In genomic region chr11:120172921-120173705, GRCh38 we compare ENCODE assay signal across 22 cellular contexts. TPM values are rescaled to one million over a fixed set of nuclear protein-coding genes. Genes with fewer than 3 reads are reported as not detected.
DNase-seq lines count a peak whose midpoint lies in the region; ATAC-seq and TF ChIP-seq lines count a peak whose summit lies in the region.
"Had no signal": no experiment of that assay in that cellular context is flagged by ENCODE, and none has a peak within 500 bp of the region (broad histone marks: within the 10 kb centered on the region; RNA-seq: fewer than 3 reads in every experiment).

No MANE protein-coding gene starts in this region.

- no peaks in the 10 kb centered on the region for H3K36me3 ChIP-seq in hepatocyte (replicated peaks; ENCODE audit: insufficient read depth, low read depth)
- H3K36me3 ChIP-seq: adrenal gland, pancreas, SJCRH30, upper lobe of left lung had no signal

- no peak for TF ChIP-seq CTCF in hepatocyte (IDR thresholded peaks at IDR 0.05; ENCODE audit: poor library complexity)
- no peak for TF ChIP-seq CTCF in type B pancreatic cell (conservative IDR thresholded peaks at IDR 0.05)

- H3K79me2 ChIP-seq in hepatocyte = no peaks in the 10 kb centered on the region

- peak overlapping the region; percentile 52 for H3K27ac ChIP-seq in hepatocyte
- H3K27ac ChIP-seq: adrenal gland, body of pancreas, pancreas, SJCRH30, upper lobe of left lung had no signal

- CTCF ChIA-PET in activated naive CD4-positive, alpha-beta T cell treated with anti-CD3 and anti-CD28 coated beads, Interleukin-2, amount 10 ng/mL, durations not matched to agents 7 days and 5 days (lab: Charles Lee) = interaction anchor here (0.9 to 3.2 kb wide), 4 partner anchors 54 to 130 kb away, joined by 3 to 33 read pairs (median 11); no protein-coding TSS in a partner anchor
- CTCF ChIA-PET in HEK293T (lab: Yijun Ruan, JAX) = interaction anchor here (0.8 kb wide), 1 partner anchor 56 kb away, joined by 4 read pairs; no protein-coding TSS in a partner anchor

- H3K9me2 ChIP-seq in hepatocyte (replicated peaks; ENCODE audit: insufficient read depth) = no peaks in the 10 kb centered on the region

- no peak overlapping the region for H3K4me3 Mint-ChIP-seq in activated naive CD4-positive, alpha-beta T cell treated with anti-CD3 and anti-CD28 coated beads, Interleukin-2, amount 10 ng/mL, durations not matched to agents 7 days and 5 days
- H3K4me3 Mint-ChIP-seq in type B pancreatic cell = peak overlapping the region; percentile 51
- H3K4me3 Mint-ChIP-seq: activated CD8-positive, alpha-beta T cell treated with anti-CD3 and anti-CD28 coated beads for 36 hours; mesothelial cell of epicardium had no signal

- H3K4me1 Mint-ChIP-seq in activated naive CD4-positive, alpha-beta T cell treated with anti-CD3 and anti-CD28 coated beads, Interleukin-2, amount 10 ng/mL, durations not matched to agents 7 days and 5 days = peaks cover 5% of the 10 kb centered on the region
- H3K4me1 Mint-ChIP-seq in type B pancreatic cell (ENCODE audit: unreplicated experiment) = peaks cover 20% of the 10 kb centered on the region

- peaks cover 5% of the 10 kb centered on the region for H3K27me3 ChIP-seq in hepatocyte
- H3K27me3 ChIP-seq: adrenal gland, body of pancreas, pancreas, SJCRH30 had no signal

- 67% methylated on average over 12 of the region's 12 CpGs for WGBS in hepatocyte (ENCODE audit: low lambda C conversion rate, missing lambda C conversion rate)

- ATAC-seq in stimulated activated naive CD8-positive, alpha-beta T cell treated with anti-CD3 and anti-CD28 coated beads, Interleukin-15, Interleukin-2, amounts not matched to agents 100 U/mL and 50 U/mL, for 24 hours = no peak
- no peak for ATAC-seq in GM19023 (IDR thresholded peaks at IDR 0.05; ENCODE audit: unreplicated experiment)

- H3K27me3 Mint-ChIP-seq in activated naive CD4-positive, alpha-beta T cell treated with anti-CD3 and anti-CD28 coated beads, Interleukin-2, amount 10 ng/mL, durations not matched to agents 7 days and 5 days = peaks cover 70% of the 10 kb centered on the region
- peaks cover 50% of the 10 kb centered on the region for H3K27me3 Mint-ChIP-seq in type B pancreatic cell

- no peaks in the 10 kb centered on the region for H4K20me1 ChIP-seq in hepatocyte (ENCODE audit: insufficient read depth, poor library complexity, severe bottlenecking)

- H3K27ac Mint-ChIP-seq in activated naive CD4-positive, alpha-beta T cell treated with anti-CD3 and anti-CD28 coated beads, Interleukin-2, amount 10 ng/mL, durations not matched to agents 7 days and 5 days = no peak overlapping the region
- H3K27ac Mint-ChIP-seq in type B pancreatic cell = peak overlapping the region; percentile 29
- H3K27ac Mint-ChIP-seq: activated CD8-positive, alpha-beta T cell treated with anti-CD3 and anti-CD28 coated beads for 36 hours; mesothelial cell of epicardium; naive thymus-derived CD4-positive, alpha-beta T cell; T-cell had no signal

- H3K9me3 ChIP-seq in hepatocyte (ENCODE audit: low read depth) = no peaks in the 10 kb centered on the region
- H3K9me3 ChIP-seq: adrenal gland, body of pancreas, Caco-2, pancreas, SJCRH30, upper lobe of left lung had no signal

- peak; percentile 2 for DNase-seq in activated naive CD4-positive, alpha-beta T cell treated with anti-CD3 and anti-CD28 coated beads, Interleukin-2, amount 50 U/mL, for 16 hours
- no peak for DNase-seq in activated naive CD4-positive, alpha-beta T cell treated with anti-CD3 and anti-CD28 coated beads, Interleukin-2, amount 10 ng/mL, durations not matched to agents 7 days and 5 days
- peak; percentile 4 for DNase-seq in HEK293T (ENCODE audit: extremely low spot score)
- no peak for DNase-seq in hepatocyte (ENCODE audit: low spot score)
- DNase-seq in type B pancreatic cell (ENCODE audit: extremely low spot score, unreplicated experiment) = peak; percentile 63
- no peak for DNase-seq in UCSD-AML1 (lab: John Stamatoyannopoulos, UW; ENCODE audit: unreplicated experiment)
- no peak for DNase-seq in stimulated activated naive CD8-positive, alpha-beta T cell treated with anti-CD3 and anti-CD28 coated beads, Interleukin-15, Interleukin-2, amounts not matched to agents 100 U/mL and 50 U/mL, for 24 hours

- no peaks in the 10 kb centered on the region for H3K36me3 Mint-ChIP-seq in activated naive CD4-positive, alpha-beta T cell treated with anti-CD3 and anti-CD28 coated beads, Interleukin-2, amount 10 ng/mL, durations not matched to agents 7 days and 5 days
- no peaks in the 10 kb centered on the region for H3K36me3 Mint-ChIP-seq in type B pancreatic cell
- H3K36me3 Mint-ChIP-seq: mesothelial cell of epicardium; naive thymus-derived CD4-positive, alpha-beta T cell; T-cell had no signal

- H3K4me1 ChIP-seq in hepatocyte (ENCODE audit: insufficient read depth) = peaks cover 27% of the 10 kb centered on the region
- H3K4me1 ChIP-seq: SJCRH30 had no signal

- no peaks in the 10 kb centered on the region for H3K9me3 Mint-ChIP-seq in activated naive CD4-positive, alpha-beta T cell treated with anti-CD3 and anti-CD28 coated beads, Interleukin-2, amount 10 ng/mL, durations not matched to agents 7 days and 5 days
- H3K9me3 Mint-ChIP-seq in type B pancreatic cell = no peaks in the 10 kb centered on the region
- H3K9me3 Mint-ChIP-seq: activated CD8-positive, alpha-beta T cell treated with anti-CD3 and anti-CD28 coated beads for 36 hours; mesothelial cell of epicardium; naive thymus-derived CD4-positive, alpha-beta T cell; T-cell had no signal

- no peak overlapping the region for H2AFZ ChIP-seq in hepatocyte

- H3K4me2 ChIP-seq in hepatocyte = no peak overlapping the region
- H3K4me2 ChIP-seq: smooth muscle cell had no signal

- H3K4me3 ChIP-seq in hepatocyte = no peak overlapping the region
- H3K4me3 ChIP-seq: adrenal gland, body of pancreas, K562, pancreas, SJCRH30, smooth muscle cell, upper lobe of left lung had no signal

- POLR2A ChIA-PET in HEK293T (lab: Yijun Ruan, JAX) = no interaction called here

TF ChIP-seq in HEK293T, 16 proteins besides CTCF, POLR2A, EP300 and RAD21:
- TF ChIP-seq BHLHE40 (IDR thresholded peaks at IDR 0.05; ENCODE audit: borderline replicate concordance) = no peak
- no peak for TF ChIP-seq FOXM1 (IDR thresholded peaks at IDR 0.05; ENCODE audit: borderline replicate concordance)
- TF ChIP-seq, protein P1, sequence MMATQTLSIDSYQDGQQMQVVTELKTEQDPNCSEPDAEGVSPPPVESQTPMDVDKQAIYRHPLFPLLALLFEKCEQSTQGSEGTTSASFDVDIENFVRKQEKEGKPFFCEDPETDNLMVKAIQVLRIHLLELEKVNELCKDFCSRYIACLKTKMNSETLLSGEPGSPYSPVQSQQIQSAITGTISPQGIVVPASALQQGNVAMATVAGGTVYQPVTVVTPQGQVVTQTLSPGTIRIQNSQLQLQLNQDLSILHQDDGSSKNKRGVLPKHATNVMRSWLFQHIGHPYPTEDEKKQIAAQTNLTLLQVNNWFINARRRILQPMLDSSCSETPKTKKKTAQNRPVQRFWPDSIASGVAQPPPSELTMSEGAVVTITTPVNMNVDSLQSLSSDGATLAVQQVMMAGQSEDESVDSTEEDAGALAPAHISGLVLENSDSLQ (IDR thresholded peaks at IDR 0.05) = no peak
- TF ChIP-seq SP1 (IDR thresholded peaks at IDR 0.05) = no peak
- no peak for TF ChIP-seq NFRKB (IDR thresholded peaks at IDR 0.05)
- TF ChIP-seq FOXA1 (IDR thresholded peaks at IDR 0.05) = no peak
- TF ChIP-seq ELF4 (IDR thresholded peaks at IDR 0.05) = no peak
- TF ChIP-seq HDGF (IDR thresholded peaks at IDR 0.05; ENCODE audit: borderline replicate concordance) = no peak

RNA-seq across cellular contexts. Expression of gene TRIM29, which starts 35.2 kb away (rescaled TPM):
- total RNA-seq in hepatocyte = 7.7 and 11.2 TPM in 2 replicates
- 8.5 and 9.4 TPM in 2 replicates for polyA plus RNA-seq in hepatocyte
- 56.7 and 207 TPM in 2 replicates for total RNA-seq in type B pancreatic cell (ENCODE audit: low replicate concordance)
- total RNA-seq: activated CD8-positive, alpha-beta T cell treated with anti-CD3 and anti-CD28 coated beads for 36 hours; glomerular endothelial cell; naive thymus-derived CD4-positive, alpha-beta T cell; RPMI7951; SJCRH30; T-cell had no signal
- polyA plus RNA-seq: naive thymus-derived CD4-positive, alpha-beta T cell had no signal

RNA-seq across cellular contexts. Expression of gene OAF, which starts 37.7 kb away (rescaled TPM):
- 63.9 and 72.4 TPM in 2 replicates for total RNA-seq in hepatocyte
- 73.0 and 102 TPM in 2 replicates for polyA plus RNA-seq in hepatocyte
- 17.1 and 67.5 TPM in 2 replicates for total RNA-seq in type B pancreatic cell (ENCODE audit: low replicate concordance)

Comparison
In these comparisons a context has a peak if more than half of its experiments do, and no peak if none do; other contexts are left out.
1. DNase-seq: peak in activated naive CD4-positive, alpha-beta T cell treated with anti-CD3 and anti-CD28 coated beads, Interleukin-2, amount 50 U/mL, for 16 hours (single experiment), HEK293T (single experiment) and type B pancreatic cell (single experiment); none in activated naive CD4-positive, alpha-beta T cell treated with anti-CD3 and anti-CD28 coated beads, Interleukin-2, amount 10 ng/mL, durations not matched to agents 7 days and 5 days (single experiment), hepatocyte (single experiment), UCSD-AML1 (single experiment) and stimulated activated naive CD8-positive, alpha-beta T cell treated with anti-CD3 and anti-CD28 coated beads, Interleukin-15, Interleukin-2, amounts not matched to agents 100 U/mL and 50 U/mL, for 24 hours (single experiment).